1 cellular context compared by ENCODE assay signal in the genomic region with DNA sequence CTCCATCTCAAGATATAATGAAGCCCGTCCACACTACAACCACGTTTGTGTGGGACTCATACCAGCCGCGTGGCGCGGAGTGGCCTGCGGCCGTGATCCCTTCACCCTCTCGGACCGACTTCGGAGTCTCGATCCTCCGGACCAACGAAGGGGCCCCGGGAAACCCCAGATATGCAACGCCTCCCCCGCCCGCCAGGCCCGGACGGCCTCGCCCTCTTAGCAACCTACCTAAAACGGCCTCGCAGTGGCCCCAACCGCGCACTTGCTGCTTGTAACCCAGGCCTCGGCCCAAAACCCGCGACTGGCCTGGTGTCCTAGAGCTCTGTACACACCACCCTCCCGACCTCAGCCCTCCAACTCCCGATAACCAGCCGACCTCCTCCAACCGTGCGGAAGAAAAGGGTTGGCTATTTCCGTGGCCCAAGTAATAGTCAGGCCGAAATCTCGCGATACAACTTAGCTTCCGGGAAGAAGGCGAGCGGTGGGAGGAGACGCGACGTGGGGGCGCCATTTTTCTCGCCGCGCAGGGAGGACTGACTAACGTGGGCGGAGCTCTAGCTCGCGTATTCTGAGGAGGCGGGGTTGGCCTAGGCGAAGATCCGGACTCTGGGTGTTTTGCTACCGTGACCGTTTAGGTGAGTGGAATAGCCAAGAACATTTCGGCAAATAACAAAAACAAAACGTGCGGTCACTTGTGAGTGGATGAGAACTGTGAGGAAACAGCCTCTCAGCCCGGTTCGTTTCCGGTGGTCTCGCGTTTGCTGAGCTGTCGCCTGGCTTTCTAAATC.
TF ChIP-seq lines count a peak whose summit lies in the region.

Gene C11orf54 (plus strand): TSS at position 579 of the 788 bp plus-strand sequence. CDS start 5,722 bp downstream, outside the sequence.
A gene with protein sequence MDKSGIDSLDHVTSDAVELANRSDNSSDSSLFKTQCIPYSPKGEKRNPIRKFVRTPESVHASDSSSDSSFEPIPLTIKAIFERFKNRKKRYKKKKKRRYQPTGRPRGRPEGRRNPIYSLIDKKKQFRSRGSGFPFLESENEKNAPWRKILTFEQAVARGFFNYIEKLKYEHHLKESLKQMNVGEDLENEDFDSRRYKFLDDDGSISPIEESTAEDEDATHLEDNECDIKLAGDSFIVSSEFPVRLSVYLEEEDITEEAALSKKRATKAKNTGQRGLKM (minus strand): TSS at position 402 of the 788 bp plus-strand sequence. CDS start 2,191 bp downstream, outside the sequence.

TF ChIP-seq in GM12878, 131 proteins besides CTCF, POLR2A, EP300 and RAD21 (continued from another document):
- 0 out of 2 replicates have a peak, but pooled peaks have one; percentile 64 for TF ChIP-seq RELB (IDR thresholded peaks at IDR 0.05; ENCODE audit: low read depth)
- TF ChIP-seq CHD1 (IDR thresholded peaks at IDR 0.05; ENCODE audit: low read depth, low read length): no peak
- TF ChIP-seq HDAC6 (IDR thresholded peaks at IDR 0.05; ENCODE audit: unreplicated experiment): peak; percentile 69
- peak; percentile 89; the same call in 2 of the 3 replicates for TF ChIP-seq POU2F2 (IDR thresholded peaks at IDR 0.05; ENCODE audit: borderline replicate concordance, low read depth, low read length)
- peak; percentile 42; the same call in 1 of the 2 replicates for TF ChIP-seq ATF7 (IDR thresholded peaks at IDR 0.05; ENCODE audit: low read depth)
